1 cellular context compared by ENCODE assay signal in the genomic region with DNA sequence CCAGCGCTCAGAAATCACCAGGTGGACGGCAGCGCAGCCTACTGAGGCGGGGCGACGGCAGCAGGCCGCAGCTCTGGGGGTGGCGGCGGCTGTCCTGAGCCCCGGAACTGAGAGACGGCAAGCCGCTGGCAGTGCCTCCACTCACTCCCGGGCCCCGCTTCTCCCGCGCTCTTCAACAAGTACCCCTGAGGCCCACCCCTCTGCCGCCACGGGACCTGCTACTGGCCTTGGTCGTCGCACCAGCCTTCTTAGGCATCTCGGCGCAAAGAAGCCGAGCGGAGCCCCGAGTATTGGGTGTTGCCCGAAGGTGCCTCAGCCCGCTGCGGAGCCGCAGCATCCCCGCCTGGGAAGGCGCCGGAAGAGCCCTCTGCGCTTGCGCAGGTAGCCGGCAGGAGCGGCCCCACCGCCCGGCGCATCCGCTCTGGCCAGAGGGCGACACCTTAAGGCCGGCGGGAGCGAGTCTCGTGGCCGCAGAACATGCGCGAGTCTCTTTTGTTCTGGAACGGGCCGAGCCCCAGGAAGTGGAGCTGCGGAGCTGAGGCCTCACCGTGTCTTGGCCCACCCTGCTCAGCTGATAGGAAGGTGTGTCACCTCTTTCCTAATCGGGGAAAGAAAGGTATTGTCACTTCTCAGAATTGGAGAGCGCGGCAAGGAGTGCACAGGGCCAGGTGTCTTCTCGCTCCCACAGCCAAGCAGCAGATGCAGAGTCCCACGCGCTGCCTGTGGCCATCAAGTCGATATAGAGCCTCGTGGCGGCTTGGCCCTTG.
TF ChIP-seq lines count a peak whose summit lies in the region.

A gene (minus strand): TSS at position 369 of the 767 bp plus-strand sequence. CDS start 32 bp downstream, at position 337.

TF ChIP-seq in K562, 482 proteins besides CTCF, POLR2A, EP300 and RAD21 (continued from another document and continues in another):
- TF ChIP-seq ZNF239 (CRISPR knock-in tag; IDR thresholded peaks at IDR 0.05) (no peak), ZNF561 (CRISPR knock-in tag; conservative IDR thresholded peaks at IDR 0.05) (no peak), SMARCA4 (IDR thresholded peaks at IDR 0.05) (0 out of 2 replicates have a peak, but pooled peaks have one; percentile 21), ZNF384 (IDR thresholded peaks at IDR 0.05; ENCODE audit: low read depth, low read length) (no peak), POLR2AphosphoS5 (IDR thresholded peaks at IDR 0.05; ENCODE audit: control insufficient read depth, insufficient read depth, low read depth, low read length) (peak; percentile 59; the same call in 1 of the 2 replicates), GATAD2A (IDR thresholded peaks at IDR 0.05) (peak; percentile 30; the same call in 1 of the 2 replicates), FOXJ2 (tag; IDR thresholded peaks at IDR 0.05) (no peak), NR2F6 (CRISPR knock-in tag; IDR thresholded peaks at IDR 0.05) (no peak), ZNF436 (CRISPR knock-in tag; IDR thresholded peaks at IDR 0.05) (no peak), ZNF583 (CRISPR knock-in tag; IDR thresholded peaks at IDR 0.05) (no peak), NCOA2 (IDR thresholded peaks at IDR 0.05; ENCODE audit: partially characterized antibody in 2 of 2) (no peak), SRSF3 (IDR thresholded peaks at IDR 0.05; ENCODE audit: insufficient read depth, low read length) (no peak), ZNF444 (CRISPR knock-in tag; IDR thresholded peaks at IDR 0.05) (no peak), SREBF1 (IDR thresholded peaks at IDR 0.05; ENCODE audit: borderline replicate concordance, low read depth, low read length) (no peak), SETDB1 (IDR thresholded peaks at IDR 0.05; ENCODE audit: low read length) (no peak), POU5F1 (IDR thresholded peaks at IDR 0.05; ENCODE audit: borderline replicate concordance, low read depth, low read length, partially characterized antibody) (peak; percentile 77), FOXK1 (CRISPR knock-in tag; IDR thresholded peaks at IDR 0.05; ENCODE audit: borderline replicate concordance) (peak; percentile 17; the same call in 1 of the 2 replicates), ELF4 (CRISPR knock-in tag; IDR thresholded peaks at IDR 0.05) (no peak), ZNF24 (IDR thresholded peaks at IDR 0.05) (peak; percentile 39; the same call in 1 of the 2 replicates), CBX2 (IDR thresholded peaks at IDR 0.05; ENCODE audit: insufficient read depth, low read length, poor library complexity, severe bottlenecking) (no peak), ZNF785 (CRISPR knock-in tag; IDR thresholded peaks at IDR 0.05) (no peak), ATF7 (IDR thresholded peaks at IDR 0.05) (peak; percentile 80), SIRT6 (IDR thresholded peaks at IDR 0.05; ENCODE audit: low read depth, low read length) (no peak), XRCC5 (IDR thresholded peaks at IDR 0.05; ENCODE audit: low read depth, low read length) (peak; percentile 59; the same call in 1 of the 2 replicates), ZNF197 (CRISPR knock-in tag; IDR thresholded peaks at IDR 0.05; ENCODE audit: low read depth) (no peak), NFIC (IDR thresholded peaks at IDR 0.05) (peak; percentile 38), HLTF (IDR thresholded peaks at IDR 0.05) (no peak), CREM (IDR thresholded peaks at IDR 0.05; ENCODE audit: low read depth) (peak; percentile 73)
- TF ChIP-seq, protein P1, sequence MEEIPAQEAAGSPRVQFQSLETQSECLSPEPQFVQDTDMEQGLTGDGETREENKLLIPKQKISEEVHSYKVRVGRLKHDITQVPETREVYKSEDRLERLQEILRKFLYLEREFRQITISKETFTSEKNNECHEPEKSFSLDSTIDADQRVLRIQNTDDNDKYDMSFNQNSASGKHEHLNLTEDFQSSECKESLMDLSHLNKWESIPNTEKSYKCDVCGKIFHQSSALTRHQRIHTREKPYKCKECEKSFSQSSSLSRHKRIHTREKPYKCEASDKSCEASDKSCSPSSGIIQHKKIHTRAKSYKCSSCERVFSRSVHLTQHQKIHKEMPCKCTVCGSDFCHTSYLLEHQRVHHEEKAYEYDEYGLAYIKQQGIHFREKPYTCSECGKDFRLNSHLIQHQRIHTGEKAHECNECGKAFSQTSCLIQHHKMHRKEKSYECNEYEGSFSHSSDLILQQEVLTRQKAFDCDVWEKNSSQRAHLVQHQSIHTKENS (CRISPR knock-in tag; IDR thresholded peaks at IDR 0.05): no peak
- TF ChIP-seq, protein P2, sequence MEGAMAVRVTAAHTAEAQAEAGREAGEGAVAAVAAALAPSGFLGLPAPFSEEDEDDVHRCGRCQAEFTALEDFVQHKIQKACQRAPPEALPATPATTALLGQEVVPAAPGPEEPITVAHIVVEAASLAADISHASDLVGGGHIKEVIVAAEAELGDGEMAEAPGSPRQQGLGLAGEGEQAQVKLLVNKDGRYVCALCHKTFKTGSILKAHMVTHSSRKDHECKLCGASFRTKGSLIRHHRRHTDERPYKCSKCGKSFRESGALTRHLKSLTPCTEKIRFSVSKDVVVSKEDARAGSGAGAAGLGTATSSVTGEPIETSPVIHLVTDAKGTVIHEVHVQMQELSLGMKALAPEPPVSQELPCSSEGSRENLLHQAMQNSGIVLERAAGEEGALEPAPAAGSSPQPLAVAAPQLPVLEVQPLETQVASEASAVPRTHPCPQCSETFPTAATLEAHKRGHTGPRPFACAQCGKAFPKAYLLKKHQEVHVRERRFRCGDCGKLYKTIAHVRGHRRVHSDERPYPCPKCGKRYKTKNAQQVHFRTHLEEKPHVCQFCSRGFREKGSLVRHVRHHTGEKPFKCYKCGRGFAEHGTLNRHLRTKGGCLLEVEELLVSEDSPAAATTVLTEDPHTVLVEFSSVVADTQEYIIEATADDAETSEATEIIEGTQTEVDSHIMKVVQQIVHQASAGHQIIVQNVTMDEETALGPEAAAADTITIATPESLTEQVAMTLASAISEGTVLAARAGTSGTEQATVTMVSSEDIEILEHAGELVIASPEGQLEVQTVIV (CRISPR knock-in tag; IDR thresholded peaks at IDR 0.05; ENCODE audit: borderline replicate concordance): no peak
- TF ChIP-seq, protein P3, sequence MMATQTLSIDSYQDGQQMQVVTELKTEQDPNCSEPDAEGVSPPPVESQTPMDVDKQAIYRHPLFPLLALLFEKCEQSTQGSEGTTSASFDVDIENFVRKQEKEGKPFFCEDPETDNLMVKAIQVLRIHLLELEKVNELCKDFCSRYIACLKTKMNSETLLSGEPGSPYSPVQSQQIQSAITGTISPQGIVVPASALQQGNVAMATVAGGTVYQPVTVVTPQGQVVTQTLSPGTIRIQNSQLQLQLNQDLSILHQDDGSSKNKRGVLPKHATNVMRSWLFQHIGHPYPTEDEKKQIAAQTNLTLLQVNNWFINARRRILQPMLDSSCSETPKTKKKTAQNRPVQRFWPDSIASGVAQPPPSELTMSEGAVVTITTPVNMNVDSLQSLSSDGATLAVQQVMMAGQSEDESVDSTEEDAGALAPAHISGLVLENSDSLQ (IDR thresholded peaks at IDR 0.05): no peak
- TF ChIP-seq, protein P4, sequence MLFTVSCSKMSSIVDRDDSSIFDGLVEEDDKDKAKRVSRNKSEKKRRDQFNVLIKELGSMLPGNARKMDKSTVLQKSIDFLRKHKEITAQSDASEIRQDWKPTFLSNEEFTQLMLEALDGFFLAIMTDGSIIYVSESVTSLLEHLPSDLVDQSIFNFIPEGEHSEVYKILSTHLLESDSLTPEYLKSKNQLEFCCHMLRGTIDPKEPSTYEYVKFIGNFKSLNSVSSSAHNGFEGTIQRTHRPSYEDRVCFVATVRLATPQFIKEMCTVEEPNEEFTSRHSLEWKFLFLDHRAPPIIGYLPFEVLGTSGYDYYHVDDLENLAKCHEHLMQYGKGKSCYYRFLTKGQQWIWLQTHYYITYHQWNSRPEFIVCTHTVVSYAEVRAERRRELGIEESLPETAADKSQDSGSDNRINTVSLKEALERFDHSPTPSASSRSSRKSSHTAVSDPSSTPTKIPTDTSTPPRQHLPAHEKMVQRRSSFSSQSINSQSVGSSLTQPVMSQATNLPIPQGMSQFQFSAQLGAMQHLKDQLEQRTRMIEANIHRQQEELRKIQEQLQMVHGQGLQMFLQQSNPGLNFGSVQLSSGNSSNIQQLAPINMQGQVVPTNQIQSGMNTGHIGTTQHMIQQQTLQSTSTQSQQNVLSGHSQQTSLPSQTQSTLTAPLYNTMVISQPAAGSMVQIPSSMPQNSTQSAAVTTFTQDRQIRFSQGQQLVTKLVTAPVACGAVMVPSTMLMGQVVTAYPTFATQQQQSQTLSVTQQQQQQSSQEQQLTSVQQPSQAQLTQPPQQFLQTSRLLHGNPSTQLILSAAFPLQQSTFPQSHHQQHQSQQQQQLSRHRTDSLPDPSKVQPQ (CRISPR knock-in tag; IDR thresholded peaks at IDR 0.05; ENCODE audit: borderline replicate concordance): no peak
- TF ChIP-seq, protein P5, sequence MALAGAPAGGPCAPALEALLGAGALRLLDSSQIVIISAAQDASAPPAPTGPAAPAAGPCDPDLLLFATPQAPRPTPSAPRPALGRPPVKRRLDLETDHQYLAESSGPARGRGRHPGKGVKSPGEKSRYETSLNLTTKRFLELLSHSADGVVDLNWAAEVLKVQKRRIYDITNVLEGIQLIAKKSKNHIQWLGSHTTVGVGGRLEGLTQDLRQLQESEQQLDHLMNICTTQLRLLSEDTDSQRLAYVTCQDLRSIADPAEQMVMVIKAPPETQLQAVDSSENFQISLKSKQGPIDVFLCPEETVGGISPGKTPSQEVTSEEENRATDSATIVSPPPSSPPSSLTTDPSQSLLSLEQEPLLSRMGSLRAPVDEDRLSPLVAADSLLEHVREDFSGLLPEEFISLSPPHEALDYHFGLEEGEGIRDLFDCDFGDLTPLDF (CRISPR knock-in tag; IDR thresholded peaks at IDR 0.05): no peak
- TF ChIP-seq, protein P6, sequence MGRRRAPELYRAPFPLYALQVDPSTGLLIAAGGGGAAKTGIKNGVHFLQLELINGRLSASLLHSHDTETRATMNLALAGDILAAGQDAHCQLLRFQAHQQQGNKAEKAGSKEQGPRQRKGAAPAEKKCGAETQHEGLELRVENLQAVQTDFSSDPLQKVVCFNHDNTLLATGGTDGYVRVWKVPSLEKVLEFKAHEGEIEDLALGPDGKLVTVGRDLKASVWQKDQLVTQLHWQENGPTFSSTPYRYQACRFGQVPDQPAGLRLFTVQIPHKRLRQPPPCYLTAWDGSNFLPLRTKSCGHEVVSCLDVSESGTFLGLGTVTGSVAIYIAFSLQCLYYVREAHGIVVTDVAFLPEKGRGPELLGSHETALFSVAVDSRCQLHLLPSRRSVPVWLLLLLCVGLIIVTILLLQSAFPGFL (CRISPR knock-in tag; IDR thresholded peaks at IDR 0.05): peak; percentile 91; the same call in 1 of the 2 replicates
- TF ChIP-seq, protein P7, sequence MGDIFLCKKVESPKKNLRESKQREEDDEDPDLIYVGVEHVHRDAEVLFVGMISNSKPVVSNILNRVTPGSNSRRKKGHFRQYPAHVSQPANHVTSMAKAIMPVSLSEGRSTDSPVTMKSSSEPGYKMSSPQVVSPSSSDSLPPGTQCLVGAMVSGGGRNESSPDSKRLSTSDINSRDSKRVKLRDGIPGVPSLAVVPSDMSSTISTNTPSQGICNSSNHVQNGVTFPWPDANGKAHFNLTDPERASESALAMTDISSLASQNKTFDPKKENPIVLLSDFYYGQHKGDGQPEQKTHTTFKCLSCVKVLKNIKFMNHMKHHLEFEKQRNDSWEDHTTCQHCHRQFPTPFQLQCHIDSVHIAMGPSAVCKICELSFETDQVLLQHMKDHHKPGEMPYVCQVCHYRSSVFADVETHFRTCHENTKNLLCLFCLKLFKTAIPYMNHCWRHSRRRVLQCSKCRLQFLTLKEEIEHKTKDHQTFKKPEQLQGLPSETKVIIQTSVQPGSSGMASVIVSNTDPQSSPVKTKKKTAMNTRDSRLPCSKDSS (IDR thresholded peaks at IDR 0.05; ENCODE audit: low read depth, partially characterized antibody): no peak
- TF ChIP-seq, protein P8, sequence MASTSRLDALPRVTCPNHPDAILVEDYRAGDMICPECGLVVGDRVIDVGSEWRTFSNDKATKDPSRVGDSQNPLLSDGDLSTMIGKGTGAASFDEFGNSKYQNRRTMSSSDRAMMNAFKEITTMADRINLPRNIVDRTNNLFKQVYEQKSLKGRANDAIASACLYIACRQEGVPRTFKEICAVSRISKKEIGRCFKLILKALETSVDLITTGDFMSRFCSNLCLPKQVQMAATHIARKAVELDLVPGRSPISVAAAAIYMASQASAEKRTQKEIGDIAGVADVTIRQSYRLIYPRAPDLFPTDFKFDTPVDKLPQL (IDR thresholded peaks at IDR 0.05; ENCODE audit: extremely low read depth, insufficient read length): no peak
- TF ChIP-seq, protein P9, sequence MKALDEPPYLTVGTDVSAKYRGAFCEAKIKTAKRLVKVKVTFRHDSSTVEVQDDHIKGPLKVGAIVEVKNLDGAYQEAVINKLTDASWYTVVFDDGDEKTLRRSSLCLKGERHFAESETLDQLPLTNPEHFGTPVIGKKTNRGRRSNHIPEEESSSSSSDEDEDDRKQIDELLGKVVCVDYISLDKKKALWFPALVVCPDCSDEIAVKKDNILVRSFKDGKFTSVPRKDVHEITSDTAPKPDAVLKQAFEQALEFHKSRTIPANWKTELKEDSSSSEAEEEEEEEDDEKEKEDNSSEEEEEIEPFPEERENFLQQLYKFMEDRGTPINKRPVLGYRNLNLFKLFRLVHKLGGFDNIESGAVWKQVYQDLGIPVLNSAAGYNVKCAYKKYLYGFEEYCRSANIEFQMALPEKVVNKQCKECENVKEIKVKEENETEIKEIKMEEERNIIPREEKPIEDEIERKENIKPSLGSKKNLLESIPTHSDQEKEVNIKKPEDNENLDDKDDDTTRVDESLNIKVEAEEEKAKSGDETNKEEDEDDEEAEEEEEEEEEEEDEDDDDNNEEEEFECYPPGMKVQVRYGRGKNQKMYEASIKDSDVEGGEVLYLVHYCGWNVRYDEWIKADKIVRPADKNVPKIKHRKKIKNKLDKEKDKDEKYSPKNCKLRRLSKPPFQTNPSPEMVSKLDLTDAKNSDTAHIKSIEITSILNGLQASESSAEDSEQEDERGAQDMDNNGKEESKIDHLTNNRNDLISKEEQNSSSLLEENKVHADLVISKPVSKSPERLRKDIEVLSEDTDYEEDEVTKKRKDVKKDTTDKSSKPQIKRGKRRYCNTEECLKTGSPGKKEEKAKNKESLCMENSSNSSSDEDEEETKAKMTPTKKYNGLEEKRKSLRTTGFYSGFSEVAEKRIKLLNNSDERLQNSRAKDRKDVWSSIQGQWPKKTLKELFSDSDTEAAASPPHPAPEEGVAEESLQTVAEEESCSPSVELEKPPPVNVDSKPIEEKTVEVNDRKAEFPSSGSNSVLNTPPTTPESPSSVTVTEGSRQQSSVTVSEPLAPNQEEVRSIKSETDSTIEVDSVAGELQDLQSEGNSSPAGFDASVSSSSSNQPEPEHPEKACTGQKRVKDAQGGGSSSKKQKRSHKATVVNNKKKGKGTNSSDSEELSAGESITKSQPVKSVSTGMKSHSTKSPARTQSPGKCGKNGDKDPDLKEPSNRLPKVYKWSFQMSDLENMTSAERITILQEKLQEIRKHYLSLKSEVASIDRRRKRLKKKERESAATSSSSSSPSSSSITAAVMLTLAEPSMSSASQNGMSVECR (CRISPR knock-in tag; IDR thresholded peaks at IDR 0.05): no peak; the same call in 1 of the 2 replicates
- TF ChIP-seq, protein P10, sequence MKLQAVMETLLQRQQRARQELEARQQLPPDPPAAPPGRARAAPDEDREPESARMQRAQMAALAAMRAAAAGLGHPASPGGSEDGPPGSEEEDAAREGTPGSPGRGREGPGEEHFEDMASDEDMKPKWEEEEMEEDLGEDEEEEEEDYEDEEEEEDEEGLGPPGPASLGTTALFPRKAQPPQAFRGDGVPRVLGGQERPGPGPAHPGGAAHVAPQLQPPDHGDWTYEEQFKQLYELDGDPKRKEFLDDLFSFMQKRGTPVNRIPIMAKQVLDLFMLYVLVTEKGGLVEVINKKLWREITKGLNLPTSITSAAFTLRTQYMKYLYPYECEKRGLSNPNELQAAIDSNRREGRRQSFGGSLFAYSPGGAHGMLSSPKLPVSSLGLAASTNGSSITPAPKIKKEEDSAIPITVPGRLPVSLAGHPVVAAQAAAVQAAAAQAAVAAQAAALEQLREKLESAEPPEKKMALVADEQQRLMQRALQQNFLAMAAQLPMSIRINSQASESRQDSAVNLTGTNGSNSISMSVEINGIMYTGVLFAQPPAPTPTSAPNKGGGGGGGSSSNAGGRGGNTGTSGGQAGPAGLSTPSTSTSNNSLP (IDR thresholded peaks at IDR 0.05; ENCODE audit: borderline replicate concordance, low read depth, low read length): 0 out of 2 replicates have a peak, but pooled peaks have one; percentile 23
